In genomic region chr20:43681468-43681942, GRCh38 we compare ENCODE assay signal across 9 cellular contexts. TPM values are rescaled to one million over a fixed set of nuclear protein-coding genes. Genes with fewer than 3 reads are reported as not detected.
DNase-seq lines count a peak whose midpoint lies in the region; ATAC-seq and TF ChIP-seq lines count a peak whose summit lies in the region.
"Had no signal": no experiment of that assay in that cellular context is flagged by ENCODE, and none has a peak within 500 bp of the region (broad histone marks: within the 10 kb centered on the region; RNA-seq: fewer than 3 reads in every experiment).

No MANE protein-coding gene starts in this region.

- WGBS in adrenal gland, 4 donors = 58 to 87% (median 78%) methylated on average over 4 to 8 of the region's 8 CpGs
- 90% methylated on average over 8 of the region's 8 CpGs for WGBS in hepatocyte (ENCODE audit: low lambda C conversion rate, missing lambda C conversion rate)

- CTCF ChIA-PET in activated CD8-positive, alpha-beta T cell treated with anti-CD3 and anti-CD28 coated beads for 36 hours (lab: Charles Lee) = interaction anchor here (1.7 kb wide), 1 partner anchor 10 kb away, joined by 8 read pairs; no protein-coding TSS in a partner anchor

- ATAC-seq in GM21360 (IDR thresholded peaks at IDR 0.05; ENCODE audit: unreplicated experiment) = peak; percentile 23
- peak; percentile 15 for ATAC-seq in HG03571 (IDR thresholded peaks at IDR 0.05; ENCODE audit: unreplicated experiment)
- ATAC-seq in activated T-helper 17 cell treated with anti-CD3 and anti-CD28 coated beads, Interleukin-2, amount 50 U/mL, for 72 hours (replicated peaks) = no peak
- no peak for ATAC-seq in activated CD8-positive, alpha-beta T cell treated with anti-CD3 and anti-CD28 coated beads for 36 hours

- no peaks in the 10 kb centered on the region for H3K9me2 ChIP-seq in hepatocyte (replicated peaks; ENCODE audit: insufficient read depth)

- H3K4me1 Mint-ChIP-seq in activated T-helper 17 cell treated with anti-CD3 and anti-CD28 coated beads, Interleukin-2, amount 50 U/mL, for 72 hours = peaks cover 6% of the 10 kb centered on the region
- peaks cover 9% of the 10 kb centered on the region for H3K4me1 Mint-ChIP-seq in activated CD8-positive, alpha-beta T cell treated with anti-CD3 and anti-CD28 coated beads for 36 hours (ENCODE audit: low read depth)

- no peak overlapping the region for H3K4me3 Mint-ChIP-seq in activated T-helper 17 cell treated with anti-CD3 and anti-CD28 coated beads, Interleukin-2, amount 50 U/mL, for 72 hours
- no peak overlapping the region for H3K4me3 Mint-ChIP-seq in activated CD8-positive, alpha-beta T cell treated with anti-CD3 and anti-CD28 coated beads for 36 hours
- H3K4me3 Mint-ChIP-seq: dendritic cell treated with granulocyte-macrophage colony-stimulating factor and Interleukin-4, amounts not matched to agents 40 ng/mL and 50 ng/mL, for 4 days had no signal

- no peaks in the 10 kb centered on the region for H3K9me3 Mint-ChIP-seq in activated T-helper 17 cell treated with anti-CD3 and anti-CD28 coated beads, Interleukin-2, amount 50 U/mL, for 72 hours
- H3K9me3 Mint-ChIP-seq in activated CD8-positive, alpha-beta T cell treated with anti-CD3 and anti-CD28 coated beads for 36 hours = no peaks in the 10 kb centered on the region
- H3K9me3 Mint-ChIP-seq: dendritic cell treated with granulocyte-macrophage colony-stimulating factor and Interleukin-4, amounts not matched to agents 40 ng/mL and 50 ng/mL, for 4 days had no signal

- H3K79me2 ChIP-seq in hepatocyte = peaks cover 3% of the 10 kb centered on the region

- TF ChIP-seq POLR2A in adrenal gland (IDR thresholded peaks at IDR 0.05) = no peak

- peak overlapping the region; percentile 43 for H3K27ac Mint-ChIP-seq in activated T-helper 17 cell treated with anti-CD3 and anti-CD28 coated beads, Interleukin-2, amount 50 U/mL, for 72 hours
- no peak overlapping the region for H3K27ac Mint-ChIP-seq in activated CD8-positive, alpha-beta T cell treated with anti-CD3 and anti-CD28 coated beads for 36 hours
- H3K27ac Mint-ChIP-seq: dendritic cell treated with granulocyte-macrophage colony-stimulating factor and Interleukin-4, amounts not matched to agents 40 ng/mL and 50 ng/mL, for 4 days had no signal

- peaks cover 9% of the 10 kb centered on the region for H3K36me3 ChIP-seq in GM06990 (ENCODE audit: control insufficient read depth, insufficient read depth, low read length)
- no peaks in the 10 kb centered on the region for H3K36me3 ChIP-seq in adrenal gland (replicated peaks in 1 of 2)
- H3K36me3 ChIP-seq in hepatocyte (replicated peaks; ENCODE audit: insufficient read depth, low read depth) = no peaks in the 10 kb centered on the region

- H3K27ac ChIP-seq in adrenal gland = no peak overlapping the region
- no peak overlapping the region for H3K27ac ChIP-seq in hepatocyte

- TF ChIP-seq CTCF in GM06990 (IDR thresholded peaks at IDR 0.05; ENCODE audit: insufficient read depth, low read length, poor library complexity, severe bottlenecking) (peak; percentile 38), adrenal gland (IDR thresholded peaks at IDR 0.05) (no peak), hepatocyte (IDR thresholded peaks at IDR 0.05; ENCODE audit: poor library complexity) (no peak)
- no peak for TF ChIP-seq CTCF in activated CD8-positive, alpha-beta T cell treated with anti-CD3 and anti-CD28 coated beads for 36 hours (IDR thresholded peaks at IDR 0.05)

- no peaks in the 10 kb centered on the region for H3K27me3 Mint-ChIP-seq in activated T-helper 17 cell treated with anti-CD3 and anti-CD28 coated beads, Interleukin-2, amount 50 U/mL, for 72 hours
- no peaks in the 10 kb centered on the region for H3K27me3 Mint-ChIP-seq in activated CD8-positive, alpha-beta T cell treated with anti-CD3 and anti-CD28 coated beads for 36 hours
- H3K27me3 Mint-ChIP-seq: dendritic cell treated with granulocyte-macrophage colony-stimulating factor and Interleukin-4, amounts not matched to agents 40 ng/mL and 50 ng/mL, for 4 days had no signal

- no peaks in the 10 kb centered on the region for H4K20me1 ChIP-seq in hepatocyte (ENCODE audit: insufficient read depth, poor library complexity, severe bottlenecking)

- no peak overlapping the region for H2AFZ ChIP-seq in hepatocyte

- H3K4me2 ChIP-seq in hepatocyte = no peak overlapping the region

- no peaks in the 10 kb centered on the region for H3K27me3 ChIP-seq in GM06990 (replicated peaks; ENCODE audit: control insufficient read depth, insufficient read depth, low read length)
- no peaks in the 10 kb centered on the region for H3K27me3 ChIP-seq in adrenal gland
- H3K27me3 ChIP-seq in hepatocyte = no peaks in the 10 kb centered on the region

- no peaks in the 10 kb centered on the region for H3K4me1 ChIP-seq in adrenal gland (replicated peaks in 1 of 2)
- no peaks in the 10 kb centered on the region for H3K4me1 ChIP-seq in hepatocyte (ENCODE audit: insufficient read depth)

- intact Hi-C loops in adrenal gland (cut with DNase I) = no loop called here
- intact Hi-C loops in activated CD8-positive, alpha-beta T cell treated with anti-CD3 and anti-CD28 coated beads for 36 hours (cut with micrococcal nuclease) = no loop called here

- no peaks in the 10 kb centered on the region for H3K9me3 ChIP-seq in adrenal gland (replicated peaks in 1 of 3)
- no peaks in the 10 kb centered on the region for H3K9me3 ChIP-seq in hepatocyte (ENCODE audit: low read depth)

- peak; percentile 56 for DNase-seq in GM06990 (ENCODE audit: extremely low read depth, insufficient read length)
- DNase-seq in adrenal gland = no peak
- DNase-seq in activated CD8-positive, alpha-beta T cell treated with anti-CD3 and anti-CD28 coated beads for 36 hours = no peak
- DNase-seq in CD1c-positive myeloid dendritic cell (ENCODE audit: extremely low spot score) = no peak
- no peak for DNase-seq in hepatocyte (ENCODE audit: low spot score)

- H3K4me3 ChIP-seq in GM06990 (replicated peaks; ENCODE audit: low read depth, low read length) (peak overlapping the region; percentile 55), adrenal gland (no peak overlapping the region), hepatocyte (no peak overlapping the region)

- POLR2A ChIA-PET in activated CD8-positive, alpha-beta T cell treated with anti-CD3 and anti-CD28 coated beads for 36 hours (lab: Charles Lee) = interaction anchor here (1.4 kb wide), 1 partner anchor 14 kb away, joined by 4 read pairs; no protein-coding TSS in a partner anchor

- no peaks in the 10 kb centered on the region for H3K36me3 Mint-ChIP-seq in activated T-helper 17 cell treated with anti-CD3 and anti-CD28 coated beads, Interleukin-2, amount 50 U/mL, for 72 hours (ENCODE audit: low read depth)
- H3K36me3 Mint-ChIP-seq in activated CD8-positive, alpha-beta T cell treated with anti-CD3 and anti-CD28 coated beads for 36 hours (ENCODE audit: low read depth) = peaks cover 37% of the 10 kb centered on the region

RNA-seq across cellular contexts. Expression of gene MYBL2, which starts 14.6 kb away (rescaled TPM):
- 10 to 100 TPM; 41.4 to 95.5 TPM for total RNA-seq in activated T-helper 17 cell treated with anti-CD3 and anti-CD28 coated beads, Interleukin-2, amount 50 U/mL, for 72 hours
- total RNA-seq in adrenal gland (1 to 10 TPM in 4 of 8 donors, under 1 TPM in 3, not detected in 1; 0.17 to 1.7 (median 1.0) TPM), hepatocyte (2.4 and 3.5 TPM in 2 replicates)
- polyA plus RNA-seq in adrenal gland (1 to 10 TPM in 1 of 3 donors, under 1 TPM in 2; 0.48 to 1.5 (median 0.57) TPM), hepatocyte (13.8 and 19.4 TPM in 2 replicates)
- 10 to 100 TPM; 93.6 to 96.4 TPM for total RNA-seq in activated CD8-positive, alpha-beta T cell treated with anti-CD3 and anti-CD28 coated beads for 36 hours

RNA-seq across cellular contexts. Expression of gene GTSF1L, which starts 45.3 kb away (rescaled TPM):
- total RNA-seq in activated T-helper 17 cell treated with anti-CD3 and anti-CD28 coated beads, Interleukin-2, amount 50 U/mL, for 72 hours = not detected
- total RNA-seq in adrenal gland (not detected), hepatocyte (not detected in 2 replicates)
- polyA plus RNA-seq in adrenal gland (not detected), hepatocyte (not detected in 2 replicates)
- total RNA-seq in activated CD8-positive, alpha-beta T cell treated with anti-CD3 and anti-CD28 coated beads for 36 hours = not detected

Comparison
In these comparisons a context has a peak if more than half of its experiments do, and no peak if none do; other contexts are left out.
1. ATAC-seq: peak in GM21360 (single experiment) and HG03571 (single experiment); none in activated T-helper 17 cell treated with anti-CD3 and anti-CD28 coated beads, Interleukin-2, amount 50 U/mL, for 72 hours (single experiment) and activated CD8-positive, alpha-beta T cell treated with anti-CD3 and anti-CD28 coated beads for 36 hours (single experiment).